15 cellular contexts compared by ENCODE assay signal in genomic region chr13:79341202-79341601, GRCh38.
DNase-seq lines count a peak whose midpoint lies in the region; ATAC-seq and TF ChIP-seq lines count a peak whose summit lies in the region.
"Had no signal": no experiment of that assay in that cellular context is flagged by ENCODE, and none has a peak within 500 bp of the region (broad histone marks: within the 10 kb centered on the region; RNA-seq: fewer than 3 reads in every experiment).

No MANE protein-coding gene starts in this region.

- peaks cover 51% of the 10 kb centered on the region for H3K36me3 Mint-ChIP-seq in activated CD4-positive, alpha-beta T cell treated with anti-CD3 and anti-CD28 coated beads, Interleukin-2, amount 10 ng/mL, durations not matched to agents 24 days and 14 days (ENCODE audit: low read depth)
- H3K36me3 Mint-ChIP-seq in activated naive CD8-positive, alpha-beta T cell treated with anti-CD3 and anti-CD28 coated beads for 36 hours, result peaks cover 22% of the 10 kb centered on the region
- peaks cover 59% of the 10 kb centered on the region for H3K36me3 Mint-ChIP-seq in stimulated activated memory B cell treated with anti-CD40 and anti-IgM and Interleukin-4, amounts not matched to agents 10 μg/mL and 1 μg/mL and 100 μg/mL, for 72 hours

- no peak for ATAC-seq in stimulated activated memory B cell treated with anti-CD40 and anti-IgM and Interleukin-4, amounts not matched to agents 10 μg/mL and 1 μg/mL and 100 μg/mL, for 72 hours
- ATAC-seq: GM12878, GM23338 had no signal

- CTCF ChIA-PET in HEK293 (lab: Yijun Ruan, JAX), result no interaction called here
- CTCF ChIA-PET in HEK293T (lab: Yijun Ruan, JAX), result no interaction called here

- H3K36me3 ChIP-seq in HEK293 (ENCODE audit: control insufficient read depth in 2 of 2, insufficient read depth in 1 of 2, low read length in 2 of 2), result peaks cover 0 to 74% of the 10 kb centered on the region in 2 experiments; a peak in 2 of 3 replicates

- DNase-seq in activated CD4-positive, alpha-beta T cell treated with anti-CD3 and anti-CD28 coated beads, Interleukin-2, amount 10 ng/mL, durations not matched to agents 24 days and 14 days, result no peak
- no peak for DNase-seq in activated CD4-positive, alpha-beta T cell treated with anti-CD3 and anti-CD28 coated beads, Interleukin-2, amount 50 U/mL, for 1 hour
- DNase-seq in activated naive CD8-positive, alpha-beta T cell treated with anti-CD3 and anti-CD28 coated beads for 36 hours, result no peak
- no peak for DNase-seq in posterior vena cava (ENCODE audit: low spot score)
- DNase-seq in HEK293T (ENCODE audit: extremely low spot score), result no peak
- DNase-seq: Calu3, DMS 273 treated with DMSO at 0.1 percent for 48 hours, H7 had no signal

- H3K4me3 Mint-ChIP-seq in activated CD4-positive, alpha-beta T cell treated with anti-CD3 and anti-CD28 coated beads, Interleukin-2, amount 10 ng/mL, durations not matched to agents 24 days and 14 days, result no peak overlapping the region
- H3K4me3 Mint-ChIP-seq in activated naive CD8-positive, alpha-beta T cell treated with anti-CD3 and anti-CD28 coated beads for 36 hours, result no peak overlapping the region
- H3K4me3 Mint-ChIP-seq in stimulated activated memory B cell treated with anti-CD40 and anti-IgM and Interleukin-4, amounts not matched to agents 10 μg/mL and 1 μg/mL and 100 μg/mL, for 72 hours, result no peak overlapping the region
- H3K4me3 Mint-ChIP-seq: CD14-positive monocyte, GM23338, IgD-negative memory B cell had no signal

- no peaks in the 10 kb centered on the region for H3K9me3 Mint-ChIP-seq in activated CD4-positive, alpha-beta T cell treated with anti-CD3 and anti-CD28 coated beads, Interleukin-2, amount 10 ng/mL, durations not matched to agents 24 days and 14 days
- H3K9me3 Mint-ChIP-seq in activated naive CD8-positive, alpha-beta T cell treated with anti-CD3 and anti-CD28 coated beads for 36 hours, result no peaks in the 10 kb centered on the region
- no peaks in the 10 kb centered on the region for H3K9me3 Mint-ChIP-seq in stimulated activated memory B cell treated with anti-CD40 and anti-IgM and Interleukin-4, amounts not matched to agents 10 μg/mL and 1 μg/mL and 100 μg/mL, for 72 hours
- H3K9me3 Mint-ChIP-seq: CD14-positive monocyte, GM23338, IgD-negative memory B cell had no signal

- H3K27me3 Mint-ChIP-seq in activated CD4-positive, alpha-beta T cell treated with anti-CD3 and anti-CD28 coated beads, Interleukin-2, amount 10 ng/mL, durations not matched to agents 24 days and 14 days, result no peaks in the 10 kb centered on the region
- H3K27me3 Mint-ChIP-seq in activated naive CD8-positive, alpha-beta T cell treated with anti-CD3 and anti-CD28 coated beads for 36 hours, result no peaks in the 10 kb centered on the region
- H3K27me3 Mint-ChIP-seq in stimulated activated memory B cell treated with anti-CD40 and anti-IgM and Interleukin-4, amounts not matched to agents 10 μg/mL and 1 μg/mL and 100 μg/mL, for 72 hours, result no peaks in the 10 kb centered on the region
- H3K27me3 Mint-ChIP-seq: IgD-negative memory B cell had no signal

- no peak overlapping the region for H3K27ac ChIP-seq in HEK293 (ENCODE audit: extremely low read depth, low read depth, low read length)
- H3K27ac ChIP-seq: 22Rv1 had no signal

- no peak overlapping the region for H3K4me3 ChIP-seq in HEK293 (ENCODE audit: low read depth, low read length)
- H3K4me3 ChIP-seq: GM12878, GM23338 had no signal

- intact Hi-C loops in activated CD4-positive, alpha-beta T cell treated with anti-CD3 and anti-CD28 coated beads, Interleukin-2, amount 10 ng/mL, durations not matched to agents 24 days and 14 days (cut with micrococcal nuclease), result no loop called here
- intact Hi-C loops in posterior vena cava (cut with DNase I), result no loop called here

- POLR2A ChIA-PET in HEK293 (lab: Yijun Ruan, JAX) (no interaction called here), HEK293T (lab: Yijun Ruan, JAX) (interaction anchor here (1.8 kb wide), 1 partner anchor 64 kb away, joined by 6 read pairs; the partner anchor contains the start of gene RBM26)

- peak overlapping the region; percentile 45 for H3K27ac Mint-ChIP-seq in activated CD4-positive, alpha-beta T cell treated with anti-CD3 and anti-CD28 coated beads, Interleukin-2, amount 10 ng/mL, durations not matched to agents 24 days and 14 days
- peak overlapping the region; percentile 55 for H3K27ac Mint-ChIP-seq in activated naive CD8-positive, alpha-beta T cell treated with anti-CD3 and anti-CD28 coated beads for 36 hours
- H3K27ac Mint-ChIP-seq in stimulated activated memory B cell treated with anti-CD40 and anti-IgM and Interleukin-4, amounts not matched to agents 10 μg/mL and 1 μg/mL and 100 μg/mL, for 72 hours, result peak overlapping the region; percentile 13
- H3K27ac Mint-ChIP-seq: GM23338, IgD-negative memory B cell had no signal

- no peak for TF ChIP-seq CTCF in HEK293 (tag by site-specific recombination; IDR thresholded peaks at IDR 0.05)

- peaks cover 7% of the 10 kb centered on the region for H3K4me1 Mint-ChIP-seq in activated CD4-positive, alpha-beta T cell treated with anti-CD3 and anti-CD28 coated beads, Interleukin-2, amount 10 ng/mL, durations not matched to agents 24 days and 14 days
- peaks cover 12% of the 10 kb centered on the region for H3K4me1 Mint-ChIP-seq in activated naive CD8-positive, alpha-beta T cell treated with anti-CD3 and anti-CD28 coated beads for 36 hours
- peaks cover 19% of the 10 kb centered on the region for H3K4me1 Mint-ChIP-seq in stimulated activated memory B cell treated with anti-CD40 and anti-IgM and Interleukin-4, amounts not matched to agents 10 μg/mL and 1 μg/mL and 100 μg/mL, for 72 hours
- H3K4me1 Mint-ChIP-seq: CD14-positive monocyte, GM23338 had no signal

- H3K4me1 ChIP-seq in HEK293 (ENCODE audit: control insufficient read depth, insufficient read depth, low read length), result no peaks in the 10 kb centered on the region

- no peaks in the 10 kb centered on the region for H3K9me3 ChIP-seq in HEK293 (ENCODE audit: control insufficient read depth, insufficient read depth, low read depth, low read length)

TF ChIP-seq in HEK293, 187 proteins besides CTCF, POLR2A, EP300 and RAD21:
- TF ChIP-seq SCRT1 (tag by site-specific recombination; IDR thresholded peaks at IDR 0.05; ENCODE audit: borderline replicate concordance) (peak; percentile 86), YY2 (tag by site-specific recombination; IDR thresholded peaks at IDR 0.05) (no peak), ZNF529 (tag by site-specific recombination; IDR thresholded peaks at IDR 0.05; ENCODE audit: insufficient replicate concordance) (no peak), ZSCAN16 (tag by site-specific recombination; IDR thresholded peaks at IDR 0.05) (no peak), SCRT2 (tag by site-specific recombination; IDR thresholded peaks at IDR 0.05) (peak; percentile 78), ZSCAN4 (tag by site-specific recombination; IDR thresholded peaks at IDR 0.05) (no peak), ZSCAN30 (tag by site-specific recombination; IDR thresholded peaks at IDR 0.05) (no peak)

TF ChIP-seq in HEK293T, 16 proteins besides CTCF, POLR2A, EP300 and RAD21:
- TF ChIP-seq ELF4 (IDR thresholded peaks at IDR 0.05), result no peak
- TF ChIP-seq SP1 (IDR thresholded peaks at IDR 0.05), result no peak
- no peak for TF ChIP-seq FOXM1 (IDR thresholded peaks at IDR 0.05; ENCODE audit: borderline replicate concordance)
- TF ChIP-seq CTBP1 (IDR thresholded peaks at IDR 0.05; ENCODE audit: borderline replicate concordance), result no peak
- no peak for TF ChIP-seq L3MBTL2 (conservative IDR thresholded peaks at IDR 0.05)
- no peak for TF ChIP-seq LEF1 (IDR thresholded peaks at IDR 0.05; ENCODE audit: borderline replicate concordance)
